18 cellular contexts compared by ENCODE assay signal in the genomic region with DNA sequence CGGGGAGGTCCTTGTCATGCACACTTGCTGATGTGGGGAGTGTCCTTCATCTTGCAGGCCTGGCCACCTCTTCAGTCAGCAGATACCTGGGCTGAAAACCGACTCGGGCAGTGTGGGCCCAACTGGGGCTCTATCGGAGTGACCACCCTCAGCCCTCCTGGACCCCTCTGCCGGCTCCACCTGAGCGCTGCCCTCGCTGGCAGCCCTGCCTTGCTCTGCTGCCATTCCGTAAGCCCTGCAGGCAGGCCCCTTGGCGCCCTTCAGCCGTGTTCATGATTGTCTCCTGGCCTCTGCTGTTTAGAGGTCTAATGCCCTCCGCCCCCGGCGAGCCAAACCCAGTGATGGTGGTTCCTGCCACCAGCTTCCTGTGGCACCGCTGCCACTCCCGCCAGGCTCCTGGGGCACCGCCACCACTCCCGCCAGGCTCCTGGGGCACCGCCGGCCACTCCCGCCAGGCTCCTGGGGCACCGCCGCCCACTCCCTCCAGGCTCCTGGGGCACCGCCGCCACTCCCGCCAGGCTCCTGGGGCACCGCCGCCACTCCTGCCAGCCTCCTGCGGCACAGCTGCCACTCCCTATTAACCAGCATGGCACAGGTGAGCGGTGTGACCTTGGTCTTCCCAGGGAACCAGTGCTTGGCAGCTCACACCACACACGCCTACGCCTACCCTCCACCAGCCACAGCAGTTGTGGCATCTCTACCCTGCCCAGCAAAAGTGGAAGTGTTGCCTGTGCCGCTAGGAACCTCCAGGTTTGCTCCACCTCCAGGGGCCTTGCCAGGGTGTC. TPM values are rescaled to one million over a fixed set of nuclear protein-coding genes. Genes with fewer than 3 reads are reported as not detected.
DNase-seq lines count a peak whose midpoint lies in the region; TF ChIP-seq lines count a peak whose summit lies in the region.
"Had no signal": no experiment of that assay in that cellular context is flagged by ENCODE, and none has a peak within 500 bp of the region (broad histone marks: within the 10 kb centered on the region; RNA-seq: fewer than 3 reads in every experiment).

No MANE protein-coding gene starts in this region.

- H2BK120ac ChIP-seq in neuronal stem cell (ENCODE audit: low read depth, low read length), result no peak overlapping the region

- H3K14ac ChIP-seq in neuronal stem cell (ENCODE audit: low read length), result no peak overlapping the region

- H3K4me1 ChIP-seq in ascending aorta (no peaks in the 10 kb centered on the region), neuronal stem cell (ENCODE audit: control insufficient read depth in 2 of 2, insufficient read depth in 1 of 2, low read depth in 1 of 2, low read length in 2 of 2) (no peaks in the 10 kb centered on the region)

- WGBS in neuronal stem cell (ENCODE audit: extremely low coverage in 2 of 2, insufficient read length in 2 of 2, insufficient replicate concordance in 1 of 2), 2 donors, result no CpG with 5 or more reads among the region's 32 CpGs

- DNase-seq in H7 (peak; percentile 45), ascending aorta (ENCODE audit: low spot score in 2 of 2) (peak; percentile 7 to 57), neuronal stem cell (ENCODE audit: low spot score) (no peak), DMS53 (lab: John Stamatoyannopoulos, UW) (no peak), NK-92 (lab: John Stamatoyannopoulos, UW; ENCODE audit: unreplicated experiment) (no peak)
- DNase-seq in activated T-helper 1 cell treated with anti-CD3 and anti-CD28 coated beads, Interleukin-12 subunit alpha, Interleukin-12 subunit beta, Interleukin-2, Interleukin-4 antibody, amounts not matched to agents 30 ng/mL and 10 ng/mL and 1 ng/mL, durations not matched to agents 14 hours and 24 hours and 36 hours (ENCODE audit: low spot score), result no peak
- DNase-seq: activated T-cell treated with anti-CD3 and anti-CD28 coated beads, Interleukin-2, amount 50 U/mL, for 72 hours; AML-193; amygdala; Calu3; hippocampal formation; kidney glomerular epithelial cell; NCI-H1092 treated with DMSO at 0.1 percent for 48 hours; NCI-H774; occipital lobe had no signal

- no peak overlapping the region for H3K27ac Mint-ChIP-seq in activated T-helper 1 cell treated with anti-CD3 and anti-CD28 coated beads, Interleukin-12 subunit alpha, Interleukin-12 subunit beta, Interleukin-2, Interleukin-4 antibody, amounts not matched to agents 30 ng/mL and 10 ng/mL and 1 ng/mL, durations not matched to agents 14 hours and 24 hours and 36 hours
- H3K27ac Mint-ChIP-seq: activated T-cell treated with anti-CD3 and anti-CD28 coated beads, Interleukin-2, amount 50 U/mL, for 72 hours had no signal

- H3K27me3 ChIP-seq in H7 (ENCODE audit: control insufficient read depth, insufficient read depth, low read length), result no peaks in the 10 kb centered on the region
- H3K27me3 ChIP-seq in ascending aorta, result no peaks in the 10 kb centered on the region
- no peaks in the 10 kb centered on the region for H3K27me3 ChIP-seq in neuronal stem cell (ENCODE audit: control insufficient read depth in 3 of 3, insufficient read depth in 3 of 3, low read depth in 1 of 3, low read length in 3 of 3)
- H3K27me3 ChIP-seq: tibial nerve had no signal

- no peak overlapping the region for H2BK12ac ChIP-seq in neuronal stem cell (ENCODE audit: low read length)

- peaks cover 4% of the 10 kb centered on the region for H3K36me3 Mint-ChIP-seq in activated T-helper 1 cell treated with anti-CD3 and anti-CD28 coated beads, Interleukin-12 subunit alpha, Interleukin-12 subunit beta, Interleukin-2, Interleukin-4 antibody, amounts not matched to agents 30 ng/mL and 10 ng/mL and 1 ng/mL, durations not matched to agents 14 hours and 24 hours and 36 hours (ENCODE audit: low read depth)

- peaks cover 2% of the 10 kb centered on the region; the same call in 1 of the 2 replicates for H3K36me3 ChIP-seq in H7 (replicated peaks; ENCODE audit: control insufficient read depth, insufficient read depth, low read length)
- H3K36me3 ChIP-seq in ascending aorta, result peaks cover 16 to 19% of the 10 kb centered on the region in 2 donors
- H3K36me3 ChIP-seq in neuronal stem cell (replicated peaks in 1 of 2; ENCODE audit: control insufficient read depth in 2 of 2, insufficient read depth in 2 of 2, low read length in 2 of 2), result peaks cover 15 to 16% of the 10 kb centered on the region in 2 donors

- intact Hi-C loops in ascending aorta (cut with DNase I), result no loop called here
- intact Hi-C loops in activated T-helper 1 cell treated with anti-CD3 and anti-CD28 coated beads, Interleukin-12 subunit alpha, Interleukin-12 subunit beta, Interleukin-2, Interleukin-4 antibody, amounts not matched to agents 30 ng/mL and 10 ng/mL and 1 ng/mL, durations not matched to agents 14 hours and 24 hours and 36 hours (cut with micrococcal nuclease), result no loop called here

- H3K27me3 Mint-ChIP-seq in activated T-helper 1 cell treated with anti-CD3 and anti-CD28 coated beads, Interleukin-12 subunit alpha, Interleukin-12 subunit beta, Interleukin-2, Interleukin-4 antibody, amounts not matched to agents 30 ng/mL and 10 ng/mL and 1 ng/mL, durations not matched to agents 14 hours and 24 hours and 36 hours (ENCODE audit: insufficient read depth), result no peaks in the 10 kb centered on the region

- H3K9me3 Mint-ChIP-seq in activated T-helper 1 cell treated with anti-CD3 and anti-CD28 coated beads, Interleukin-12 subunit alpha, Interleukin-12 subunit beta, Interleukin-2, Interleukin-4 antibody, amounts not matched to agents 30 ng/mL and 10 ng/mL and 1 ng/mL, durations not matched to agents 14 hours and 24 hours and 36 hours, result no peaks in the 10 kb centered on the region
- H3K9me3 Mint-ChIP-seq: activated T-cell treated with anti-CD3 and anti-CD28 coated beads, Interleukin-2, amount 50 U/mL, for 72 hours had no signal

- H4K91ac ChIP-seq in neuronal stem cell (ENCODE audit: low read depth, low read length, poor library complexity), result no peak overlapping the region

- no peak overlapping the region for H2BK5ac ChIP-seq in neuronal stem cell (ENCODE audit: low read length)

- no peaks in the 10 kb centered on the region for H3K9me3 ChIP-seq in ascending aorta
- no peaks in the 10 kb centered on the region for H3K9me3 ChIP-seq in neuronal stem cell (replicated peaks in 1 of 2; ENCODE audit: control insufficient read depth in 2 of 2, insufficient read depth in 1 of 2, low read depth in 1 of 2, low read length in 2 of 2)
- H3K9me3 ChIP-seq: tibial nerve had no signal

- peak overlapping the region; percentile 31 for H3K23ac ChIP-seq in neuronal stem cell (ENCODE audit: low read depth, low read length, poor library complexity)

- H3K4me3 Mint-ChIP-seq in activated T-helper 1 cell treated with anti-CD3 and anti-CD28 coated beads, Interleukin-12 subunit alpha, Interleukin-12 subunit beta, Interleukin-2, Interleukin-4 antibody, amounts not matched to agents 30 ng/mL and 10 ng/mL and 1 ng/mL, durations not matched to agents 14 hours and 24 hours and 36 hours, result no peak overlapping the region
- H3K4me3 Mint-ChIP-seq: activated T-cell treated with anti-CD3 and anti-CD28 coated beads, Interleukin-2, amount 50 U/mL, for 72 hours had no signal

- peaks cover 4% of the 10 kb centered on the region for H3K79me1 ChIP-seq in neuronal stem cell (ENCODE audit: low read depth, low read length)

- H3K4me3 ChIP-seq in H7 (ENCODE audit: insufficient read depth, low read depth, low read length) (no peak overlapping the region), ascending aorta (no peak overlapping the region), neuronal stem cell (ENCODE audit: low read length in 2 of 2) (no peak overlapping the region)
- H3K4me3 ChIP-seq: skin epidermis, tibial nerve had no signal

- H2BK15ac ChIP-seq in neuronal stem cell (ENCODE audit: low read length), result no peak overlapping the region

- no peak overlapping the region for H2AK5ac ChIP-seq in neuronal stem cell (ENCODE audit: low read depth, low read length)

- no peak overlapping the region for H3K9ac ChIP-seq in neuronal stem cell (ENCODE audit: low read depth, low read length, poor library complexity)

- no peak overlapping the region for H2AFZ ChIP-seq in neuronal stem cell (ENCODE audit: low read length)

- TF ChIP-seq CTCF in ascending aorta (IDR thresholded peaks at IDR 0.05), result no peak

- no peak overlapping the region for H3K4me2 ChIP-seq in neuronal stem cell (ENCODE audit: insufficient read depth, low read length, poor library complexity, severe bottlenecking)

- no peak overlapping the region for H3K4ac ChIP-seq in neuronal stem cell (ENCODE audit: low read length)

- no peak overlapping the region for H3K18ac ChIP-seq in neuronal stem cell (ENCODE audit: low read length)

- H3K27ac ChIP-seq in ascending aorta (no peak overlapping the region), neuronal stem cell (replicated peaks; ENCODE audit: low read length) (no peak overlapping the region)
- H3K27ac ChIP-seq: skin epidermis, tibial nerve had no signal

- H3K4me1 Mint-ChIP-seq in activated T-helper 1 cell treated with anti-CD3 and anti-CD28 coated beads, Interleukin-12 subunit alpha, Interleukin-12 subunit beta, Interleukin-2, Interleukin-4 antibody, amounts not matched to agents 30 ng/mL and 10 ng/mL and 1 ng/mL, durations not matched to agents 14 hours and 24 hours and 36 hours (ENCODE audit: low read depth), result no peaks in the 10 kb centered on the region

- H4K8ac ChIP-seq in neuronal stem cell (ENCODE audit: low read depth, low read length), result peak overlapping the region; percentile 65

RNA-seq across cellular contexts. Expression of gene CAPN10, which starts 15.9 kb away (rescaled TPM):
- 66.5 and 69.0 TPM in 2 replicates for total RNA-seq in H7 (2014; rRNA removed; shearing (Covaris generic))
- total RNA-seq in ascending aorta, result 27.8 TPM
- polyA plus RNA-seq in neuronal stem cell (2013, experiment 1 of 2), result 24.5 TPM
- polyA plus RNA-seq in neuronal stem cell (2013, experiment 2 of 2), result 23.9 TPM
- 49.8 and 55.4 TPM in 2 replicates for total RNA-seq in activated T-helper 1 cell treated with anti-CD3 and anti-CD28 coated beads, Interleukin-12 subunit alpha, Interleukin-12 subunit beta, Interleukin-2, Interleukin-4 antibody, amounts not matched to agents 30 ng/mL and 10 ng/mL and 1 ng/mL, durations not matched to agents 14 hours and 24 hours and 36 hours

RNA-seq across cellular contexts. Expression of gene GPR35, which starts 22.8 kb away (rescaled TPM):
- total RNA-seq in H7 (2014; rRNA removed; shearing (Covaris generic)), result 0.07 TPM in 1 of 2 replicates, not detected in the other
- not detected for total RNA-seq in ascending aorta
- 0.92 TPM for polyA plus RNA-seq in neuronal stem cell (2013, experiment 1 of 2)
- polyA plus RNA-seq in neuronal stem cell (2013, experiment 2 of 2), result 0.96 TPM
- 7.6 and 8.2 TPM in 2 replicates for total RNA-seq in activated T-helper 1 cell treated with anti-CD3 and anti-CD28 coated beads, Interleukin-12 subunit alpha, Interleukin-12 subunit beta, Interleukin-2, Interleukin-4 antibody, amounts not matched to agents 30 ng/mL and 10 ng/mL and 1 ng/mL, durations not matched to agents 14 hours and 24 hours and 36 hours
- total RNA-seq: H1 had no signal

RNA-seq across cellular contexts. Expression of gene RNPEPL1, which starts 34.2 kb away (rescaled TPM):
- total RNA-seq in H7 (2014; rRNA removed; shearing (Covaris generic)), result 10.3 and 15.2 TPM in 2 replicates
- 196 TPM for total RNA-seq in ascending aorta
- polyA plus RNA-seq in neuronal stem cell (2013, experiment 1 of 2), result 15.2 TPM
- polyA plus RNA-seq in neuronal stem cell (2013, experiment 2 of 2), result 15.3 TPM
- 61.8 and 62.8 TPM in 2 replicates for total RNA-seq in activated T-helper 1 cell treated with anti-CD3 and anti-CD28 coated beads, Interleukin-12 subunit alpha, Interleukin-12 subunit beta, Interleukin-2, Interleukin-4 antibody, amounts not matched to agents 30 ng/mL and 10 ng/mL and 1 ng/mL, durations not matched to agents 14 hours and 24 hours and 36 hours

RNA-seq across cellular contexts. Expression of gene DUSP28, which starts 42.3 kb away (rescaled TPM):
- 2.4 and 2.5 TPM in 2 replicates for total RNA-seq in H7 (2014; rRNA removed; shearing (Covaris generic))
- total RNA-seq in ascending aorta, result 72.3 TPM
- polyA plus RNA-seq in neuronal stem cell (2013, experiment 1 of 2), result 3.8 TPM
- polyA plus RNA-seq in neuronal stem cell (2013, experiment 2 of 2), result 3.2 TPM
- 8.6 and 10.7 TPM in 2 replicates for total RNA-seq in activated T-helper 1 cell treated with anti-CD3 and anti-CD28 coated beads, Interleukin-12 subunit alpha, Interleukin-12 subunit beta, Interleukin-2, Interleukin-4 antibody, amounts not matched to agents 30 ng/mL and 10 ng/mL and 1 ng/mL, durations not matched to agents 14 hours and 24 hours and 36 hours

RNA-seq across cellular contexts. Expression of gene ANKMY1, which starts 44.7 kb away (rescaled TPM):
- 3.6 and 8.9 TPM in 2 replicates for total RNA-seq in H7 (2014; rRNA removed; shearing (Covaris generic))
- 14.4 TPM for total RNA-seq in ascending aorta
- 4.1 TPM for polyA plus RNA-seq in neuronal stem cell (2013, experiment 1 of 2)
- 4.3 TPM for polyA plus RNA-seq in neuronal stem cell (2013, experiment 2 of 2)
- total RNA-seq in activated T-helper 1 cell treated with anti-CD3 and anti-CD28 coated beads, Interleukin-12 subunit alpha, Interleukin-12 subunit beta, Interleukin-2, Interleukin-4 antibody, amounts not matched to agents 30 ng/mL and 10 ng/mL and 1 ng/mL, durations not matched to agents 14 hours and 24 hours and 36 hours, result 21.9 and 25.2 TPM in 2 replicates

Comparison
In these comparisons a context has a peak if more than half of its experiments do, and no peak if none do; other contexts are left out.
1. DNase-seq: peak in H7 (single experiment) and ascending aorta (2 of 2); none in neuronal stem cell (single experiment), DMS53 (single experiment), NK-92 (single experiment) and activated T-helper 1 cell treated with anti-CD3 and anti-CD28 coated beads, Interleukin-12 subunit alpha, Interleukin-12 subunit beta, Interleukin-2, Interleukin-4 antibody, amounts not matched to agents 30 ng/mL and 10 ng/mL and 1 ng/mL, durations not matched to agents 14 hours and 24 hours and 36 hours (single experiment).